Comparison of ENCODE assay signal across 10 cellular contexts in the genomic region with DNA sequence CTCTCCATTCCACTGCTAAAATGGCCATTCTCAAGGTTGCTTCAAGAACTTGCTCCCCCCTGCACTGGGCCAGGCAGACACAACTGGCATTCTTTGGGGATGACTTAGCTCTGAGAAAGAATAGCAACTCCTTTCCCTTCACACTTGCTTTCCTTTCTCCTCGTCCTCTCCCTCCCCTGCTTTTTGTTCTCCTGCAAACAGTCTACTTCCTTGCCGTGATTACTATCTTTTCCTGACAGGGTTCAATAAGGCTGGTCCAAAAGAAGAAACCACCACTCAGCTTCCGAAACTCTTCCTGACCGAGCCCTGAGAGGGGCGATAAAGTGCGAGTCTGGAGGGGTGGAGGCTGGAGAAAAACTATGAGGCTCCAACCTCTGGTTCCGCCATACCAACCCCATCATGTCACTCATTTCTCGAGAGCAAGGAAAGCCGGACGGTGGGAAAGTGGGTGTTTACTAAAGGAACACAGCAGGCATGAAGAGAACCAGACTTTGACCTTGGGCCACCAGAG. TPM values are rescaled to one million over a fixed set of nuclear protein-coding genes. Genes with fewer than 3 reads are reported as not detected.
DNase-seq lines count a peak whose midpoint lies in the region; ATAC-seq, FAIRE-seq and TF ChIP-seq lines count a peak whose summit lies in the region.
"Had no signal": no experiment of that assay in that cellular context is flagged by ENCODE, and none has a peak within 500 bp of the region (broad histone marks: within the 10 kb centered on the region; RNA-seq: fewer than 3 reads in every experiment).

No MANE protein-coding gene starts in this region.

- intact Hi-C loops in sciatic nerve (cut with DNase I): no loop called here

- DNase-seq in HTR-8/SVneo (ENCODE audit: insufficient read length, low spot score): no peak
- peak; percentile 76 to 90 for DNase-seq in cardiac fibroblast (ENCODE audit: low read depth in 2 of 2)
- peak; percentile 81 for DNase-seq in kidney tubule cell (ENCODE audit: low spot score)
- no peak for DNase-seq in stimulated activated CD4-positive, alpha-beta T cell treated with anti-CD3 and anti-CD28 coated beads, Interleukin-12 subunit alpha, Interleukin-12 subunit beta, amount 100 ng/mL, for 4 hours
- no peak for DNase-seq in NCI-H187 treated with DMSO at 0.1 percent for 48 hours (lab: John Stamatoyannopoulos, UW)
- DNase-seq in sciatic nerve (ENCODE audit: low spot score): no peak
- DNase-seq: NCI-H2081, T-cell had no signal

- H3K9ac ChIP-seq in subcutaneous abdominal adipose tissue (ENCODE audit: low read length in 5 of 5): peak overlapping the region in 2 of 5 donors; percentile 48 to 53

- H3K4me3 ChIP-seq in cardiac fibroblast (replicated peaks in 1 of 2; ENCODE audit: low read depth in 2 of 2, low read length in 2 of 2) (peak overlapping the region in 1 of 2 donors; percentile 5), subcutaneous abdominal adipose tissue (ENCODE audit: low read depth in 1 of 5, low read length in 5 of 5) (peak overlapping the region; percentile 39 to 93 (median 90))

- H3K9me3 ChIP-seq in subcutaneous abdominal adipose tissue (ENCODE audit: control insufficient read depth in 5 of 5, low read length in 5 of 5): no peaks in the 10 kb centered on the region

- H3K4me1 ChIP-seq in subcutaneous abdominal adipose tissue (ENCODE audit: control insufficient read depth in 5 of 5, insufficient read depth in 5 of 5, low read length in 5 of 5): peaks cover 44 to 97% (median 83%) of the 10 kb centered on the region in 5 donors

- FAIRE-seq in HTR-8/SVneo (lab: Jason Lieb, UNC): peak; percentile 38

- H3K27ac ChIP-seq in subcutaneous abdominal adipose tissue (ENCODE audit: low read depth, low read length): peak overlapping the region; percentile 99

- no peak for TF ChIP-seq CTCF in cardiac fibroblast (IDR thresholded peaks at IDR 0.05; ENCODE audit: low read depth, low read length)

- ATAC-seq in GM18858 (IDR thresholded peaks at IDR 0.05; ENCODE audit: unreplicated experiment): no peak
- no peak for ATAC-seq in sciatic nerve
- ATAC-seq: T-cell had no signal

- H3K36me3 ChIP-seq in subcutaneous abdominal adipose tissue (ENCODE audit: control insufficient read depth in 5 of 5, insufficient read depth in 5 of 5, low read length in 5 of 5): peaks cover 2 to 78% (median 75%) of the 10 kb centered on the region in 5 donors

- peaks cover 0 to 4% (median 0%) of the 10 kb centered on the region in 5 donors for H3K27me3 ChIP-seq in subcutaneous abdominal adipose tissue (ENCODE audit: control insufficient read depth in 5 of 5, insufficient read depth in 4 of 5, low read length in 5 of 5)

RNA-seq across cellular contexts. Expression of gene AMOTL2, which starts 5.0 kb away (rescaled TPM):
- total RNA-seq in sciatic nerve: 158 TPM

Comparison
In these comparisons a context has a peak if more than half of its experiments do, and no peak if none do; other contexts are left out.
1. DNase-seq: peak in cardiac fibroblast (2 of 2) and kidney tubule cell (single experiment); none in HTR-8/SVneo (single experiment), stimulated activated CD4-positive, alpha-beta T cell treated with anti-CD3 and anti-CD28 coated beads, Interleukin-12 subunit alpha, Interleukin-12 subunit beta, amount 100 ng/mL, for 4 hours (single experiment), NCI-H187 treated with DMSO at 0.1 percent for 48 hours (single experiment) and sciatic nerve (single experiment).